Comparison of ENCODE assay signal across 31 cellular contexts in genomic region chr22:20232237-20232598, GRCh38.
"Had no signal": no experiment of that assay in that cellular context is flagged by ENCODE, and none has a peak within 500 bp of the region (broad histone marks: within the 10 kb centered on the region; RNA-seq: fewer than 3 reads in every experiment).

No MANE protein-coding gene starts in this region.

- H3K9me3 Mint-ChIP-seq: natural killer cell treated with Interleukin-12 subunit alpha and Interleukin-12 subunit beta and Interleukin-15 and Interleukin-18, amount 100 ng/mL, for 72 hours; stimulated activated naive B cell treated with anti-CD40 and anti-IgM and Interleukin-4, amounts not matched to agents 10 μg/mL and 1 μg/mL and 100 μg/mL, for 72 hours had no signal

- DNase-seq: hippocampal formation; kidney; left colon; left lung; lower lobe of right lung; mammary epithelial cell; mesenchymal stem cell; midbrain; mucosa of descending colon; naive thymus-derived CD4-positive, alpha-beta T cell; nucleus accumbens; pancreas; posterior cingulate gyrus; retina; right cardiac atrium; stimulated activated CD4-positive, alpha-beta T cell treated with anti-CD3 and anti-CD28 coated beads, Interleukin-12 subunit alpha, Interleukin-12 subunit beta, amount 100 ng/mL, for 4 hours; stimulated activated CD4-positive, alpha-beta T cell treated with anti-CD3 and anti-CD28 coated beads, Interleukin-15, amount 100 ng/mL, for 24 hours; stimulated activated CD4-positive, alpha-beta T cell treated with anti-CD3 and anti-CD28 coated beads, Interleukin-2, amount 100 ng/mL, for 24 hours; stimulated activated CD4-positive, alpha-beta T cell treated with anti-CD3 and anti-CD28 coated beads, Interleukin-4, amount 100 ng/mL, for 1 hour; stimulated activated naive B cell treated with anti-CD40 and anti-IgM and Interleukin-4, amounts not matched to agents 10 μg/mL and 1 μg/mL and 100 μg/mL, for 72 hours; stimulated activated naive CD8-positive, alpha-beta T cell treated with anti-CD3 and anti-CD28 coated beads, Interleukin-15, Interleukin-2, amounts not matched to agents 100 U/mL and 50 U/mL, for 24 hours; stomach; testis; tibial artery; trophoblast cell; upper lobe of right lung; uterus had no signal

- H3K4me3 ChIP-seq: left lung, lower lobe of right lung, mucosa of descending colon, pancreas, prostate gland, skin epidermis, stomach, testis, tibial artery, upper lobe of right lung, uterus had no signal

- FAIRE-seq: kidney, pancreas had no signal

- H3K9me3 ChIP-seq: left lung, lower lobe of right lung, mucosa of descending colon, pancreas, prostate gland, stomach, testis, tibial artery, upper lobe of right lung, uterus had no signal

- H3K27me3 Mint-ChIP-seq: naive thymus-derived CD4-positive, alpha-beta T cell; natural killer cell treated with Interleukin-12 subunit alpha and Interleukin-12 subunit beta and Interleukin-15 and Interleukin-18, amount 100 ng/mL, for 72 hours; stimulated activated naive B cell treated with anti-CD40 and anti-IgM and Interleukin-4, amounts not matched to agents 10 μg/mL and 1 μg/mL and 100 μg/mL, for 72 hours had no signal

- H3K36me3 Mint-ChIP-seq: naive thymus-derived CD4-positive, alpha-beta T cell; natural killer cell treated with Interleukin-12 subunit alpha and Interleukin-12 subunit beta and Interleukin-15 and Interleukin-18, amount 100 ng/mL, for 72 hours; stimulated activated naive B cell treated with anti-CD40 and anti-IgM and Interleukin-4, amounts not matched to agents 10 μg/mL and 1 μg/mL and 100 μg/mL, for 72 hours had no signal

- H3K4me1 ChIP-seq: uterus had no signal

- H3K27ac Mint-ChIP-seq: naive thymus-derived CD4-positive, alpha-beta T cell; natural killer cell treated with Interleukin-12 subunit alpha and Interleukin-12 subunit beta and Interleukin-15 and Interleukin-18, amount 100 ng/mL, for 72 hours; stimulated activated naive B cell treated with anti-CD40 and anti-IgM and Interleukin-4, amounts not matched to agents 10 μg/mL and 1 μg/mL and 100 μg/mL, for 72 hours had no signal

- H3K4me3 Mint-ChIP-seq: naive thymus-derived CD4-positive, alpha-beta T cell; natural killer cell treated with Interleukin-12 subunit alpha and Interleukin-12 subunit beta and Interleukin-15 and Interleukin-18, amount 100 ng/mL, for 72 hours; stimulated activated naive B cell treated with anti-CD40 and anti-IgM and Interleukin-4, amounts not matched to agents 10 μg/mL and 1 μg/mL and 100 μg/mL, for 72 hours had no signal

- H3K27me3 ChIP-seq: left lung, pancreas, testis, tibial artery, upper lobe of right lung, uterus had no signal

- ATAC-seq: left colon; left lung; lower lobe of right lung; mucosa of descending colon; naive thymus-derived CD4-positive, alpha-beta T cell; natural killer cell treated with Interleukin-12 subunit alpha and Interleukin-12 subunit beta and Interleukin-15 and Interleukin-18, amount 100 ng/mL, for 72 hours; pancreas; right cardiac atrium; sciatic nerve; stimulated activated naive B cell treated with anti-CD40 and anti-IgM and Interleukin-4, amounts not matched to agents 10 μg/mL and 1 μg/mL and 100 μg/mL, for 72 hours; stimulated activated naive CD8-positive, alpha-beta T cell treated with anti-CD3 and anti-CD28 coated beads, Interleukin-15, Interleukin-2, amounts not matched to agents 100 U/mL and 50 U/mL, for 24 hours; upper lobe of right lung had no signal

- H3K27ac ChIP-seq: left lung, lower lobe of right lung, pancreas, prostate gland, skin epidermis, stomach, testis, tibial artery, upper lobe of right lung, uterus had no signal

- H3K36me3 ChIP-seq: left lung, lower lobe of right lung, pancreas, prostate gland, stomach, tibial artery, upper lobe of right lung, uterus had no signal
